ENCODE assay signal across 13 cellular contexts in genomic region chr13:36880961-36881360, GRCh38. TPM values are rescaled to one million over a fixed set of nuclear protein-coding genes. Genes with fewer than 3 reads are reported as not detected.
"Had no signal": no experiment of that assay in that cellular context is flagged by ENCODE, and none has a peak within 500 bp of the region (broad histone marks: within the 10 kb centered on the region; RNA-seq: fewer than 3 reads in every experiment).

No MANE protein-coding gene starts in this region.

- H3K4me2 ChIP-seq: hepatocyte, neural progenitor cell had no signal

- H3K27me3 ChIP-seq: body of pancreas, hepatocyte, neural progenitor cell, pancreas, tibial artery, vagina had no signal

- H3K4me3 ChIP-seq: body of pancreas, hepatocyte, neural progenitor cell, pancreas, tibial artery, vagina had no signal

- H3K27ac ChIP-seq: body of pancreas, neural progenitor cell, pancreas, tibial artery, vagina had no signal

- H3K4me1 ChIP-seq: body of pancreas, pancreas, vagina had no signal

- H3K36me3 ChIP-seq: neural progenitor cell, pancreas, vagina had no signal

- DNase-seq: activated B cell treated with CpG ODN at 0.5 μM for 24 hours; activated CD4-positive, alpha-beta T cell treated with anti-CD3 and anti-CD28 coated beads, Interleukin-2, amount 10 ng/mL, durations not matched to agents 7 days and 5 days; activated naive CD4-positive, alpha-beta T cell treated with anti-CD3 and anti-CD28 coated beads for 36 hours; activated T-cell treated with anti-CD3 and anti-CD28 coated beads for 4 hours; body of pancreas; kidney glomerular epithelial cell; pancreas; T-helper 2 cell; tibial artery had no signal

- H3K9me3 ChIP-seq: body of pancreas, pancreas, tibial artery, vagina had no signal

- H2AFZ ChIP-seq: hepatocyte, neural progenitor cell had no signal

- H3K9ac ChIP-seq: neural progenitor cell had no signal

RNA-seq across cellular contexts. Expression of gene SMAD9, which starts 39.1 kb away (rescaled TPM):
- total RNA-seq: activated B cell treated with CpG ODN at 0.5 μM for 24 hours; activated CD4-positive, alpha-beta T cell treated with anti-CD3 and anti-CD28 coated beads, Interleukin-2, amount 10 ng/mL, durations not matched to agents 7 days and 5 days; activated CD8-positive, alpha-beta memory T cell treated with anti-CD3 and anti-CD28 coated beads for 36 hours had no signal
